9 cellular contexts compared by ENCODE assay signal in genomic region chr1:40059960-40060337, GRCh38. TPM values are rescaled to one million over a fixed set of nuclear protein-coding genes. Genes with fewer than 3 reads are reported as not detected.
DNase-seq lines count a peak whose midpoint lies in the region; ATAC-seq and TF ChIP-seq lines count a peak whose summit lies in the region.
"Had no signal": no experiment of that assay in that cellular context is flagged by ENCODE, and none has a peak within 500 bp of the region (broad histone marks: within the 10 kb centered on the region; RNA-seq: fewer than 3 reads in every experiment).

No MANE protein-coding gene starts in this region.

- no peak for TF ChIP-seq POLR2A in vagina (IDR thresholded peaks at IDR 0.05)

- POLR2A ChIA-PET in activated CD8-positive, alpha-beta T cell treated with anti-CD3 and anti-CD28 coated beads, Interleukin-2, amount 10 ng/mL, durations not matched to agents 7 days and 5 days (lab: Charles Lee), result interaction anchor here (0.7 to 4.5 kb wide), 3 partner anchors 9 to 103 kb away, joined by 3 to 47 read pairs (median 4); partner anchors contain the start of gene CAP1

- H3K27ac Mint-ChIP-seq in activated CD8-positive, alpha-beta T cell treated with anti-CD3 and anti-CD28 coated beads, Interleukin-2, amount 10 ng/mL, durations not matched to agents 7 days and 5 days, result peak overlapping the region; percentile 90

- DNase-seq in left ventricle myocardium inferior, result no peak
- DNase-seq in cardiac septum (ENCODE audit: low spot score), result no peak
- DNase-seq in activated CD8-positive, alpha-beta T cell treated with anti-CD3 and anti-CD28 coated beads, Interleukin-2, amount 10 ng/mL, durations not matched to agents 7 days and 5 days, result no peak
- no peak for DNase-seq in left lung
- no peak for DNase-seq in vagina (ENCODE audit: extremely low spot score in 2 of 2)
- no peak for DNase-seq in NCI-H128 (lab: John Stamatoyannopoulos, UW; ENCODE audit: unreplicated experiment)
- DNase-seq in 8988T, result no peak
- DNase-seq in GM13977 (ENCODE audit: low spot score), result no peak
- DNase-seq: NCI-H1694 had no signal

- peak overlapping the region; percentile 67 for H3K4me3 Mint-ChIP-seq in activated CD8-positive, alpha-beta T cell treated with anti-CD3 and anti-CD28 coated beads, Interleukin-2, amount 10 ng/mL, durations not matched to agents 7 days and 5 days

- peaks cover 87% of the 10 kb centered on the region for H3K4me1 Mint-ChIP-seq in activated CD8-positive, alpha-beta T cell treated with anti-CD3 and anti-CD28 coated beads, Interleukin-2, amount 10 ng/mL, durations not matched to agents 7 days and 5 days (ENCODE audit: low read depth)

- in situ Hi-C loops in GM13977 (cut with MboI; ENCODE audit: low pct_unique_long_range_greater_than_20kb, low sequenced_read_pairs, unreplicated experiment), result no loop called here

- no peak for TF ChIP-seq CTCF in left ventricle myocardium inferior (IDR thresholded peaks at IDR 0.05; ENCODE audit: borderline replicate concordance)
- TF ChIP-seq CTCF in left lung (IDR thresholded peaks at IDR 0.05), result no peak
- no peak for TF ChIP-seq CTCF in vagina (IDR thresholded peaks at IDR 0.05)
- no peak for TF ChIP-seq CTCF in GM13977 (IDR thresholded peaks at IDR 0.05; ENCODE audit: extremely low read depth, insufficient read depth, missing control alignments)

- H3K9me3 ChIP-seq in left ventricle myocardium inferior (replicated peaks) (no peaks in the 10 kb centered on the region), left lung (no peaks in the 10 kb centered on the region), vagina (no peaks in the 10 kb centered on the region)

- peak overlapping the region; percentile 26 for H3K4me3 ChIP-seq in left ventricle myocardium inferior
- H3K4me3 ChIP-seq in left lung, result peak overlapping the region in 1 of 2 donors; percentile 25
- no peak overlapping the region for H3K4me3 ChIP-seq in vagina

- no peaks in the 10 kb centered on the region for H3K9me3 Mint-ChIP-seq in activated CD8-positive, alpha-beta T cell treated with anti-CD3 and anti-CD28 coated beads, Interleukin-2, amount 10 ng/mL, durations not matched to agents 7 days and 5 days (ENCODE audit: insufficient read depth)

- peak; percentile 47 for ATAC-seq in activated CD8-positive, alpha-beta T cell treated with anti-CD3 and anti-CD28 coated beads, Interleukin-2, amount 10 ng/mL, durations not matched to agents 7 days and 5 days
- peak; percentile 53 for ATAC-seq in left lung

- H3K4me1 ChIP-seq in left ventricle myocardium inferior, result peaks cover 72% of the 10 kb centered on the region
- peaks cover 23 to 99% of the 10 kb centered on the region in 2 donors for H3K4me1 ChIP-seq in left lung
- H3K4me1 ChIP-seq in vagina, result peaks cover 56% of the 10 kb centered on the region

- H3K27me3 Mint-ChIP-seq in activated CD8-positive, alpha-beta T cell treated with anti-CD3 and anti-CD28 coated beads, Interleukin-2, amount 10 ng/mL, durations not matched to agents 7 days and 5 days (ENCODE audit: low read depth), result no peaks in the 10 kb centered on the region

- CTCF ChIA-PET in activated CD8-positive, alpha-beta T cell treated with anti-CD3 and anti-CD28 coated beads, Interleukin-2, amount 10 ng/mL, durations not matched to agents 7 days and 5 days (lab: Charles Lee), result interaction anchor here (0.6 to 2.8 kb wide), 13 partner anchors 9 to 345 kb away, joined by 3 to 18 read pairs (median 4); partner anchors contain the start of gene CAP1

- peaks cover 87% of the 10 kb centered on the region for H3K36me3 Mint-ChIP-seq in activated CD8-positive, alpha-beta T cell treated with anti-CD3 and anti-CD28 coated beads, Interleukin-2, amount 10 ng/mL, durations not matched to agents 7 days and 5 days (ENCODE audit: low read depth)

- intact Hi-C loops in left ventricle myocardium inferior (cut with micrococcal nuclease) (no loop called here), cardiac septum (cut with DNase I) (loop anchor here (2.0 kb wide), 1 partner anchor 19 kb away; the partner anchor contains the start of gene CAP1), left lung (cut with DNase I) (no loop called here), vagina (cut with DNase I) (no loop called here)

- H3K27ac ChIP-seq in left ventricle myocardium inferior (replicated peaks) (peak overlapping the region; percentile 71), left lung (peak overlapping the region; percentile 69 to 86), vagina (peak overlapping the region; percentile 54)

- no peaks in the 10 kb centered on the region for H3K27me3 ChIP-seq in left ventricle myocardium inferior (ENCODE audit: low read depth)
- H3K27me3 ChIP-seq in left lung, result no peaks in the 10 kb centered on the region
- H3K27me3 ChIP-seq in vagina, result no peaks in the 10 kb centered on the region

- H3K36me3 ChIP-seq in left ventricle myocardium inferior, result peaks cover 51% of the 10 kb centered on the region
- H3K36me3 ChIP-seq in left lung, result peaks cover 0 to 59% of the 10 kb centered on the region in 2 donors
- H3K36me3 ChIP-seq in vagina, result peaks cover 0 to 55% of the 10 kb centered on the region in 2 donors

RNA-seq across cellular contexts. Expression of gene CAP1, which starts 19.4 kb away (rescaled TPM):
- 66.0 TPM for total RNA-seq in left ventricle myocardium inferior
- 82.8 TPM for total RNA-seq in cardiac septum
- total RNA-seq in activated CD8-positive, alpha-beta T cell treated with anti-CD3 and anti-CD28 coated beads, Interleukin-2, amount 10 ng/mL, durations not matched to agents 7 days and 5 days, result 100 to 1,000 TPM; 805 to 847 TPM
- 100 to 1,000 TPM; 366 to 501 TPM for total RNA-seq in left lung
- total RNA-seq in vagina, result 206 TPM

RNA-seq across cellular contexts. Expression of gene PPT1, which starts 37.1 kb away (rescaled TPM):
- 37.7 TPM for total RNA-seq in left ventricle myocardium inferior
- total RNA-seq in cardiac septum, result 31.1 TPM
- 10 to 100 TPM; 81.1 to 84.6 TPM for total RNA-seq in activated CD8-positive, alpha-beta T cell treated with anti-CD3 and anti-CD28 coated beads, Interleukin-2, amount 10 ng/mL, durations not matched to agents 7 days and 5 days
- total RNA-seq in left lung, result 100 to 1,000 TPM; 164 to 195 TPM
- total RNA-seq in vagina, result 58.7 TPM
